Comparison of ENCODE assay signal across 8 cellular contexts in genomic region chr15:68700395-68701123, GRCh38.
A peak's percentile ranks its signal among the peaks of the same experiment; 100 is the strongest.
DNase-seq lines count a peak whose midpoint lies in the region; ATAC-seq and TF ChIP-seq lines count a peak whose summit lies in the region.

No MANE protein-coding gene starts in this region.

- peak overlapping the region; percentile 32 for H2AFZ ChIP-seq in neural cell (ENCODE audit: low read depth, low read length)

- H4K20me1 ChIP-seq in neural cell (ENCODE audit: insufficient read depth): no peaks in the 10 kb centered on the region

- no peak overlapping the region for H3K4me2 ChIP-seq in neural cell (ENCODE audit: low read length)

- no peaks in the 10 kb centered on the region for H3K79me2 ChIP-seq in neural cell (replicated peaks; ENCODE audit: insufficient read depth, low read length)

- H3K4me3 ChIP-seq in neural cell (ENCODE audit: low read length): peak overlapping the region; percentile 9

- TF ChIP-seq RAD21 in neural cell (conservative IDR thresholded peaks at IDR 0.05): peak; percentile 27

- TF ChIP-seq EP300 in neural cell (conservative IDR thresholded peaks at IDR 0.05; ENCODE audit: poor library complexity, severe bottlenecking): peak; percentile 85

- H3K36me3 ChIP-seq in neural cell (ENCODE audit: insufficient read depth, low read length): no peaks in the 10 kb centered on the region

- H3K27ac ChIP-seq in neural cell (ENCODE audit: low read length): peak overlapping the region; percentile 90

- H3K27me3 ChIP-seq in neural cell (ENCODE audit: insufficient read depth, low read depth, low read length): no peaks in the 10 kb centered on the region

- peak; percentile 18 for TF ChIP-seq CTCF in neural cell (IDR thresholded peaks at IDR 0.05; ENCODE audit: poor library complexity, severe bottlenecking)

- H3K9me2 ChIP-seq in neural cell (ENCODE audit: insufficient read depth, low read length): no peaks in the 10 kb centered on the region

- peak overlapping the region; percentile 61 for H3K9ac ChIP-seq in neural cell (ENCODE audit: low read length)

- DNase-seq in D341Med (ENCODE audit: low spot score) (peak; percentile 89), NCI-H2196 treated with DMSO at 0.1 percent for 48 hours (lab: John Stamatoyannopoulos, UW; ENCODE audit: unreplicated experiment) (peak; percentile 33), epidermal melanocyte (ENCODE audit: insufficient read length, low spot score) (peak; percentile 46), T-helper 1 cell (no peak)

- no peak for ATAC-seq in GM18520 (IDR thresholded peaks at IDR 0.05; ENCODE audit: unreplicated experiment)
- ATAC-seq in GM19324 (IDR thresholded peaks at IDR 0.05; ENCODE audit: low FRiP score, unreplicated experiment): no peak
- ATAC-seq in HG03342 (IDR thresholded peaks at IDR 0.05; ENCODE audit: unreplicated experiment): no peak

- H3K9me3 ChIP-seq in neural cell (ENCODE audit: low read length): no peaks in the 10 kb centered on the region

- H3F3A ChIP-seq in neural cell (ENCODE audit: insufficient read depth, low read length, poor library complexity, severe bottlenecking): no peaks in the 10 kb centered on the region

TF ChIP-seq in neural cell, 6 proteins besides CTCF, POLR2A, EP300 and RAD21:
- no peak for TF ChIP-seq TAF1 (IDR thresholded peaks at IDR 0.05; ENCODE audit: low read depth)
- peak; percentile 80 for TF ChIP-seq POLR2AphosphoS5 (IDR thresholded peaks at IDR 0.05)
- peak; percentile 66 for TF ChIP-seq REST (IDR thresholded peaks at IDR 0.05; ENCODE audit: borderline replicate concordance)
- peak; percentile 36 for TF ChIP-seq MXI1 (conservative IDR thresholded peaks at IDR 0.05; ENCODE audit: poor library complexity, severe bottlenecking)
- TF ChIP-seq EZH2 (IDR thresholded peaks at IDR 0.05; ENCODE audit: borderline replicate concordance, insufficient read depth, low read length, poor library complexity, severe bottlenecking): no peak
- peak; percentile 26 for TF ChIP-seq SMC3 (conservative IDR thresholded peaks at IDR 0.05; ENCODE audit: poor library complexity)

Comparison
In these comparisons a context has a peak if more than half of its experiments do, and no peak if none do; other contexts are left out.
1. DNase-seq: peak in D341Med (single experiment), NCI-H2196 treated with DMSO at 0.1 percent for 48 hours (single experiment) and epidermal melanocyte (single experiment); none in T-helper 1 cell (0 of 5).